ENCODE assay signal across 8 cellular contexts in the genomic region with DNA sequence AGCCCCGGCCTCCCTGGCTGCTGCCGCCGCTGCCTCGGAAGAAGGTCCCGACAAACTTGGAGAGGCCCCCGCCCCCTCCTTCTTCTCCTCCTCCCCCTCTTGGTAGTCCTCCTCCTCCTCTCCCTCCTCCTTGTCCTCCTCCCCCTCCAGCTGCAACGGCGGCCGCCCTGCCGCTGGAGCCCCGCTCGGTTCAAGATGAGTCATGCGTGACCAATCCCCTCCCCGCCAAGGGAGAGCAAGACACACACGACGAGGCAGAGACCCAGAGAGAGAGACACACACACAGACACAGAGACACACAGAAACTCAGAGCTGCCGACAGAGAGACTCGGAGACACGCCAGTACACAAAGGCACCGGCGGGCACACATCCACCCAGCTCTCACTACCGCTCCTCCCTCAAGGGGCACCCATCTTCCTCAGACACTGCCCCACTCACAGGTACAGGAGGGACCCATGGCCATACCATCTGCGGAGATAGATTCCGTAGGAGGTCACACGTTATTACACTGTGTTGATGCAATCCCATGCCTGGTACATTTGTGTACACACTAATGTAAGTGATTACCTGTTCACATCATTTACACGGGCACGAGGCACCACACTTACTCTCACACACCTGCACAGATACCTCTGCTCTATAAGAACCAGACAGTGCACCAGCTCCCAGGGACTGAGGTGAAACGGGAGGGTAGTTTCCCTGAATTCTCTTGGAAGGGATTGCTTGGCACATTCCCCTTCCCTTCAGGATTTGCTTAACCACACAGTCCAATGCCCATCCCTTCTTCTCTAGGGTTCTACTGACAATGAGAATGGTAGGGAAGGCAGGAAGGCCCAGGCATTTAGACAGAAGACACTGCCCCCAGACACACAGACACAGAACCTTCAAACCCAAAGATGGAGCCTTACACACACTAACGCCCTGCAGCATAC. TPM values are rescaled to one million over a fixed set of nuclear protein-coding genes. Genes with fewer than 3 reads are reported as not detected.
A peak's percentile ranks its signal among the peaks of the same experiment; 100 is the strongest.
DNase-seq lines count a peak whose midpoint lies in the region; ATAC-seq and TF ChIP-seq lines count a peak whose summit lies in the region.

LHX6 (minus strand) TSS at position 52 of the 932 bp plus-strand sequence. CDS start 217 bp downstream, outside the sequence.

- H3K4me1 ChIP-seq in SJCRH30 (peaks cover 3% of the 10 kb centered on the region; the same call in 1 of the 2 replicates), prostate gland (replicated peaks) (peaks cover 5% of the 10 kb centered on the region)

- no peak for DNase-seq in G401 (ENCODE audit: low spot score)
- DNase-seq in SJCRH30, result peak; percentile 76 to 81
- DNase-seq in fibroblast of the aortic adventitia (ENCODE audit: low read depth), result peak; percentile 15
- DNase-seq in prostate gland (ENCODE audit: low spot score), result no peak
- DNase-seq in NCI-H1436 (lab: John Stamatoyannopoulos, UW), result no peak
- no peak for DNase-seq in NCI-H1105 (lab: John Stamatoyannopoulos, UW)
- no peak for DNase-seq in NCI-H2107 treated with DMSO at 0.1 percent for 48 hours (lab: John Stamatoyannopoulos, UW; ENCODE audit: unreplicated experiment)

- intact Hi-C loops in prostate gland (cut with DNase I), result no loop called here

- no peak for TF ChIP-seq POLR2A in prostate gland (IDR thresholded peaks at IDR 0.05)

- H3K27me3 ChIP-seq in SJCRH30 (peaks cover 19% of the 10 kb centered on the region; the same call in 1 of the 2 replicates), prostate gland (replicated peaks; ENCODE audit: insufficient read depth) (peaks cover 25% of the 10 kb centered on the region)

- H3K27ac ChIP-seq in SJCRH30 (no peak within 1 kb of the TSS; the same call in 1 of the 2 replicates), prostate gland (no peak within 1 kb of the TSS)

- H3K9me3 ChIP-seq in SJCRH30 (replicated peaks) (no peaks in the 10 kb centered on the region), prostate gland (no peaks in the 10 kb centered on the region)

- WGBS in prostate gland, result 13% methylated on average over 28 of the region's 29 CpGs

- ATAC-seq in HG03045 (IDR thresholded peaks at IDR 0.05; ENCODE audit: unreplicated experiment), result no peak

- H3K36me3 ChIP-seq in SJCRH30 (no peaks in the 10 kb centered on the region), prostate gland (no peaks in the 10 kb centered on the region)

- no peak for TF ChIP-seq CTCF in fibroblast of the aortic adventitia (IDR thresholded peaks at IDR 0.05; ENCODE audit: insufficient read depth, low read length)
- no peak for TF ChIP-seq CTCF in prostate gland (IDR thresholded peaks at IDR 0.05)

- H3K4me3 ChIP-seq in SJCRH30 (peak within 1 kb of the TSS; percentile 67), fibroblast of the aortic adventitia (ENCODE audit: low read depth, low read length) (peak within 1 kb of the TSS; percentile 31), prostate gland (peak within 1 kb of the TSS; percentile 18 to 33)

- in situ Hi-C loops in G401 (cut with HindIII; ENCODE audit: low sequenced_read_pairs), result no loop called here

RNA-seq across cellular contexts. Expression of gene LHX6, which starts in this region (rescaled TPM):
- total RNA-seq in G401 (2014; rRNA removed; shearing (Covaris generic)), result 23.9 and 34.8 TPM in 2 replicates
- 6.1 and 6.3 TPM in 2 replicates for total RNA-seq in SJCRH30 (2014; rRNA removed; shearing (Covaris generic))
- total RNA-seq in fibroblast of the aortic adventitia (ENCODE audit: low replicate concordance) (not detected in 2 replicates), prostate gland (1 to 10 TPM; 2.7 to 7.3 TPM)

Comparison
In these comparisons a context has a peak if more than half of its experiments do, and no peak if none do; other contexts are left out.
1. Peak in DNase-seq and H3K4me3 ChIP-seq in fibroblast of the aortic adventitia; RNA of the gene not detected or under 1 TPM.
2. DNase-seq: peak in SJCRH30 (2 of 2); none in G401 (single experiment), prostate gland (single experiment), NCI-H1436 (single experiment), NCI-H1105 (single experiment) and NCI-H2107 treated with DMSO at 0.1 percent for 48 hours (single experiment).
3. Peak in every context shown above with its lines, with median percentiles within 50 percentile points of each other: H3K4me3 ChIP-seq.